Comparison of ENCODE assay signal across 12 cellular contexts in genomic region chr3:60582285-60582684, GRCh38.
DNase-seq lines count a peak whose midpoint lies in the region; ATAC-seq and TF ChIP-seq lines count a peak whose summit lies in the region.
"Had no signal": no experiment of that assay in that cellular context is flagged by ENCODE, and none has a peak within 500 bp of the region (broad histone marks: within the 10 kb centered on the region; RNA-seq: fewer than 3 reads in every experiment).

No MANE protein-coding gene starts in this region.

- BruUV-seq in MCF 10A (replicated peaks; lab: Mats Ljungman, UMichigan): no TSS peak

- no peaks in the 10 kb centered on the region for H3K27me3 Mint-ChIP-seq in MCF 10A (ENCODE audit: insufficient read depth, unreplicated experiment)
- H3K27me3 Mint-ChIP-seq in activated CD8-positive, alpha-beta T cell treated with anti-CD3 and anti-CD28 coated beads for 36 hours: no peaks in the 10 kb centered on the region

- no peaks in the 10 kb centered on the region for H3K36me3 ChIP-seq in breast epithelium
- no peaks in the 10 kb centered on the region for H3K36me3 ChIP-seq in adipocyte (ENCODE audit: control insufficient read depth, insufficient read depth, low read length, severe bottlenecking)
- no peaks in the 10 kb centered on the region for H3K36me3 ChIP-seq in tibial artery

- TF ChIP-seq POLR2A in breast epithelium (IDR thresholded peaks at IDR 0.05): no peak

- DNase-seq in MCF 10A (ENCODE audit: unreplicated experiment) (peak; percentile 35), breast epithelium (ENCODE audit: low spot score in 2 of 2) (no peak), adipocyte (ENCODE audit: low read depth) (peak; percentile 14), iris pigment epithelial cell (ENCODE audit: low read depth) (peak; percentile 16), tibial artery (no peak)
- no peak for DNase-seq in activated CD8-positive, alpha-beta T cell treated with anti-CD3 and anti-CD28 coated beads for 36 hours
- DNase-seq: amygdala, left ventricle myocardium superior, NCI-H1694 treated with DMSO at 0.1 percent for 48 hours had no signal

- CTCF ChIA-PET in MCF 10A (lab: Yijun Ruan, JAX): interaction anchor here (0.6 to 1.0 kb wide), 7 partner anchors 11 to 1628 kb away, joined by 3 to 5 read pairs (median 3); no protein-coding TSS in a partner anchor
- CTCF ChIA-PET in activated CD8-positive, alpha-beta T cell treated with anti-CD3 and anti-CD28 coated beads for 36 hours (lab: Charles Lee): no interaction called here

- no peak overlapping the region for H3K4me3 Mint-ChIP-seq in MCF 10A (ENCODE audit: unreplicated experiment)
- no peak overlapping the region for H3K4me3 Mint-ChIP-seq in activated CD8-positive, alpha-beta T cell treated with anti-CD3 and anti-CD28 coated beads for 36 hours

- no peak overlapping the region for H3K27ac Mint-ChIP-seq in MCF 10A (ENCODE audit: low read depth, unreplicated experiment)
- no peak overlapping the region for H3K27ac Mint-ChIP-seq in activated CD8-positive, alpha-beta T cell treated with anti-CD3 and anti-CD28 coated beads for 36 hours

- H3K36me3 Mint-ChIP-seq in MCF 10A (ENCODE audit: insufficient read depth, unreplicated experiment): no peaks in the 10 kb centered on the region
- H3K36me3 Mint-ChIP-seq in activated CD8-positive, alpha-beta T cell treated with anti-CD3 and anti-CD28 coated beads for 36 hours (ENCODE audit: low read depth): no peaks in the 10 kb centered on the region

- no peaks in the 10 kb centered on the region for H3K9me3 ChIP-seq in breast epithelium
- no peaks in the 10 kb centered on the region for H3K9me3 ChIP-seq in adipocyte (ENCODE audit: control insufficient read depth, low read length)
- H3K9me3 ChIP-seq in tibial artery: no peaks in the 10 kb centered on the region

- POLR2A ChIA-PET in MCF 10A (lab: Yijun Ruan, JAX): no interaction called here
- POLR2A ChIA-PET in activated CD8-positive, alpha-beta T cell treated with anti-CD3 and anti-CD28 coated beads for 36 hours (lab: Charles Lee): no interaction called here

- no peak overlapping the region for H3K27ac ChIP-seq in breast epithelium
- no peak overlapping the region for H3K27ac ChIP-seq in tibial artery

- TF ChIP-seq CTCF in MCF 10A (IDR thresholded peaks at IDR 0.05; ENCODE audit: unreplicated experiment) (peak; percentile 12), breast epithelium (IDR thresholded peaks at IDR 0.05) (no peak), tibial artery (IDR thresholded peaks at IDR 0.05) (peak; percentile 33 to 40)
- no peak for TF ChIP-seq CTCF in activated CD8-positive, alpha-beta T cell treated with anti-CD3 and anti-CD28 coated beads for 36 hours (IDR thresholded peaks at IDR 0.05)

- intact Hi-C loops in MCF 10A (cut with micrococcal nuclease): loop anchor here (2.0 to 10.0 kb wide), 3 partner anchors 160 to 1603 kb away; no protein-coding TSS in a partner anchor
- intact Hi-C loops in breast epithelium (cut with DNase I; ENCODE audit: low total_unique reads): no loop called here
- intact Hi-C loops in tibial artery (cut with DNase I; ENCODE audit: low total_unique reads): no loop called here
- intact Hi-C loops in activated CD8-positive, alpha-beta T cell treated with anti-CD3 and anti-CD28 coated beads for 36 hours (cut with micrococcal nuclease): no loop called here

- H3K4me1 ChIP-seq in breast epithelium: no peaks in the 10 kb centered on the region
- H3K4me1 ChIP-seq in adipocyte (ENCODE audit: control insufficient read depth, insufficient read depth, low read length): peaks cover 7% of the 10 kb centered on the region
- H3K4me1 ChIP-seq in tibial artery: no peaks in the 10 kb centered on the region

- H3K27me3 ChIP-seq in breast epithelium (no peaks in the 10 kb centered on the region), adipocyte (replicated peaks; ENCODE audit: control insufficient read depth, insufficient read depth, low read length) (no peaks in the 10 kb centered on the region), tibial artery (no peaks in the 10 kb centered on the region)

- no peaks in the 10 kb centered on the region for H3K4me1 Mint-ChIP-seq in MCF 10A (ENCODE audit: insufficient read depth, unreplicated experiment)
- no peaks in the 10 kb centered on the region for H3K4me1 Mint-ChIP-seq in activated CD8-positive, alpha-beta T cell treated with anti-CD3 and anti-CD28 coated beads for 36 hours (ENCODE audit: low read depth)

- ATAC-seq in GM18519 (IDR thresholded peaks at IDR 0.05; ENCODE audit: low FRiP score, unreplicated experiment) (no peak), GM21717 (IDR thresholded peaks at IDR 0.05; ENCODE audit: unreplicated experiment) (no peak)
- no peak for ATAC-seq in activated CD8-positive, alpha-beta T cell treated with anti-CD3 and anti-CD28 coated beads for 36 hours
- ATAC-seq: left ventricle myocardium superior, Panc1 had no signal

- H3K9me3 Mint-ChIP-seq in MCF 10A (ENCODE audit: unreplicated experiment): no peaks in the 10 kb centered on the region
- no peaks in the 10 kb centered on the region for H3K9me3 Mint-ChIP-seq in activated CD8-positive, alpha-beta T cell treated with anti-CD3 and anti-CD28 coated beads for 36 hours

- H3K9ac ChIP-seq in adipocyte (ENCODE audit: low read length): no peak overlapping the region

- H3K4me3 ChIP-seq in breast epithelium (no peak overlapping the region), adipocyte (ENCODE audit: low read length) (no peak overlapping the region), tibial artery (no peak overlapping the region)

Comparison
In these comparisons a context has a peak if more than half of its experiments do, and no peak if none do; other contexts are left out.
1. DNase-seq: peak in MCF 10A (single experiment), adipocyte (single experiment) and iris pigment epithelial cell (single experiment); none in breast epithelium (0 of 2), tibial artery (0 of 2) and activated CD8-positive, alpha-beta T cell treated with anti-CD3 and anti-CD28 coated beads for 36 hours (single experiment).
2. CTCF ChIP-seq: peak in MCF 10A (single experiment) and tibial artery (2 of 2); none in breast epithelium (0 of 3) and activated CD8-positive, alpha-beta T cell treated with anti-CD3 and anti-CD28 coated beads for 36 hours (single experiment).